8 cellular contexts compared by ENCODE assay signal in the genomic region with DNA sequence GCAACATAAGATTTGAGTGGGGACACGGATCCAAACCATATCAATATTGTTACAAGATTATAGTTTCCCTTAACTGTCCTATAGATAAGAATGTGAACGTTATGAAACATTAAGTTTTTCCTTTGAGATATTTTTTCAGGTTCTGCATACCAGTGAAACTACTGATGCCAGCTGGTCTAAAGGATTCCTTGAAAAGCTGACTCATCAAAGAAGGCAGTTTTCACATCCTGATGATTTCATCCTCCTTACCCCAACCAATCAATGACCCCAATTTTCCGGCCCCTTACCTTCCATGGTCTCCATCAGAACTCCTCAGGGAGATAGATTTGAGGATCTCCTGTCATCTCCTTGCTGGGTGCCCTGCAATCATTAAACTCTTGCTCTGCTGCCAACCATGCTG.
"Had no signal": no experiment of that assay in that cellular context is flagged by ENCODE, and none has a peak within 500 bp of the region (broad histone marks: within the 10 kb centered on the region; RNA-seq: fewer than 3 reads in every experiment).

No MANE protein-coding gene starts in this region.

- FAIRE-seq: G401.6, GM12878, GM12891, GM12892, GM18507, GM19239 had no signal

- H3K4me3 ChIP-seq: GM12878 had no signal

- DNase-seq: GDM1, GF-D8 had no signal

- ATAC-seq: GM12878 had no signal
